ENCODE assay signal across 17 cellular contexts in genomic region chr13:73658639-73659038, GRCh38.
"Had no signal": no experiment of that assay in that cellular context is flagged by ENCODE, and none has a peak within 500 bp of the region (broad histone marks: within the 10 kb centered on the region; RNA-seq: fewer than 3 reads in every experiment).

No MANE protein-coding gene starts in this region.

- H3K27ac ChIP-seq: coronary artery, esophagus muscularis mucosa, foreskin keratinocyte, gastroesophageal sphincter, heart left ventricle, hepatocyte, left lung, lower lobe of right lung had no signal

- H3K36me3 ChIP-seq: esophagus muscularis mucosa, gastroesophageal sphincter, heart left ventricle, left lung, lower lobe of right lung had no signal

- ATAC-seq: foreskin keratinocyte had no signal

- DNase-seq: dermis blood vessel endothelial cell; effector CD4-positive, alpha-beta T cell; effector memory CD4-positive, alpha-beta T cell; foreskin keratinocyte; immature natural killer cell; islet precursor cell; kidney; kidney glomerular epithelial cell; left lung; lower lobe of right lung; naive B cell had no signal

- H3K9me3 ChIP-seq: esophagus muscularis mucosa, gastroesophageal sphincter, heart left ventricle, left lung, lower lobe of right lung had no signal

- H3K4me3 ChIP-seq: dorsolateral prefrontal cortex, esophagus muscularis mucosa, gastroesophageal sphincter, heart left ventricle, hepatocyte, left lung, lower lobe of right lung had no signal

- H3K27me3 ChIP-seq: esophagus muscularis mucosa, foreskin keratinocyte, gastroesophageal sphincter, heart left ventricle, hepatocyte, left lung had no signal

- H3K4me1 ChIP-seq: esophagus muscularis mucosa, gastroesophageal sphincter, left lung, lower lobe of right lung had no signal
